In the genomic region with DNA sequence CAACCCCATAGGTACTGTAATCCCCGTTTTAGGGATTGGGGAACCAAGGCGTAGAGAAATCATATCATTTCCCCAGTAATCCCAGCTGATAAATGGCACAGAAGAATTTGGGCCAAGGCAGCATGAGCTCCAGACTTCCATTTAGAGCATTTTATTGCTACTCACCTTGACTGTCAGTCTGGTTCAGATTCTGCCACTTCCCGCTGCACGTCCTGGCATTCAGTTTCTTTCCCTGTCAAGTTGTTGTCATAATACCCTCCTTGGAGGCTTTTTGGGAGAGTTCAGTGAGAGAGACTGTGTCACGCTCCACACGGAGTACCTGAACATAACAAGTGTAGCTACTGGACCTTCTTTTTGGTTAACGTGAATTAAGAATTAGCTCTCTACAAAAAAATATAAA, we compare ENCODE assay signal across 33 cellular contexts. TPM values are rescaled to one million over a fixed set of nuclear protein-coding genes. Genes with fewer than 3 reads are reported as not detected.
"Had no signal": no experiment of that assay in that cellular context is flagged by ENCODE, and none has a peak within 500 bp of the region (broad histone marks: within the 10 kb centered on the region; RNA-seq: fewer than 3 reads in every experiment).

No MANE protein-coding gene starts in this region.

- DNase-seq: activated CD4-positive, alpha-beta memory T cell treated with anti-CD3 and anti-CD28 coated beads for 36 hours; activated CD4-positive, alpha-beta T cell treated with anti-CD3 and anti-CD28 coated beads for 36 hours; activated CD4-positive, alpha-beta T cell treated with anti-CD3 and anti-CD28 coated beads, Interleukin-2, amount 10 ng/mL, durations not matched to agents 24 days and 14 days; activated CD4-positive, CD25-positive, alpha-beta regulatory T cell; activated CD4-positive, CD25-positive, alpha-beta regulatory T cell treated with anti-CD3 and anti-CD28 coated beads, Interleukin-2, amount 50 U/mL, for 72 hours; activated CD8-positive, alpha-beta memory T cell treated with anti-CD3 and anti-CD28 coated beads, Interleukin-2, amount 10 ng/mL, durations not matched to agents 7 days and 5 days; activated CD8-positive, alpha-beta memory T cell treated with anti-CD3 and anti-CD28 coated beads, Interleukin-2, amount 50 U/mL, for 4 hours; activated CD8-positive, alpha-beta T cell treated with anti-CD3 and anti-CD28 coated beads, Interleukin-2, amount 10 ng/mL, durations not matched to agents 7 days and 5 days; activated effector memory CD4-positive, alpha-beta T cell treated with anti-CD3 and anti-CD28 coated beads, Interleukin-2, amount 50 U/mL, for 16 hours; activated naive CD4-positive, alpha-beta T cell treated with anti-CD3 and anti-CD28 coated beads for 36 hours; activated T-cell treated with anti-CD3 and anti-CD28 coated beads, Interleukin-2, amount 50 U/mL, for 1 hour; activated T-cell treated with anti-CD3 and anti-CD28 coated beads, Interleukin-2, amount 50 U/mL, for 48 hours; amniotic stem cell; anterior cingulate cortex; brain microvascular endothelial cell; central memory CD4-positive, alpha-beta T cell; cerebellar nuclear complex; colonic mucosa; dorsolateral prefrontal cortex; effector memory CD4-positive, alpha-beta T cell; erythroblast; foreskin keratinocyte; gastrocnemius medialis; glutamatergic neuron; T-helper 2 cell had no signal

- H3K27me3 Mint-ChIP-seq: activated CD4-positive, alpha-beta memory T cell treated with anti-CD3 and anti-CD28 coated beads for 36 hours; activated CD4-positive, alpha-beta T cell treated with anti-CD3 and anti-CD28 coated beads for 36 hours; activated CD4-positive, alpha-beta T cell treated with anti-CD3 and anti-CD28 coated beads, Interleukin-2, amount 10 ng/mL, durations not matched to agents 24 days and 14 days; activated CD8-positive, alpha-beta memory T cell treated with anti-CD3 and anti-CD28 coated beads, Interleukin-2, amount 10 ng/mL, durations not matched to agents 7 days and 5 days; activated naive CD8-positive, alpha-beta T cell; dendritic cell treated with granulocyte-macrophage colony-stimulating factor and Interleukin-4, amounts not matched to agents 40 ng/mL and 50 ng/mL, for 4 days had no signal

- H3K36me3 ChIP-seq: brain microvascular endothelial cell, gastrocnemius medialis had no signal

- ATAC-seq: activated CD4-positive, alpha-beta T cell treated with anti-CD3 and anti-CD28 coated beads for 36 hours; activated CD8-positive, alpha-beta memory T cell treated with anti-CD3 and anti-CD28 coated beads, Interleukin-2, amount 10 ng/mL, durations not matched to agents 7 days and 5 days; activated CD8-positive, alpha-beta T cell treated with anti-CD3 and anti-CD28 coated beads, Interleukin-2, amount 10 ng/mL, durations not matched to agents 7 days and 5 days; foreskin keratinocyte; gastrocnemius medialis had no signal

- H3K4me1 ChIP-seq: colonic mucosa, foreskin keratinocyte had no signal

- H3K27me3 ChIP-seq: brain microvascular endothelial cell, colonic mucosa, dorsolateral prefrontal cortex, esophagus muscularis mucosa, foreskin keratinocyte, gastrocnemius medialis had no signal

- H3K9me3 Mint-ChIP-seq: activated CD4-positive, alpha-beta memory T cell treated with anti-CD3 and anti-CD28 coated beads for 36 hours; activated CD4-positive, alpha-beta T cell treated with anti-CD3 and anti-CD28 coated beads, Interleukin-2, amount 10 ng/mL, durations not matched to agents 24 days and 14 days; activated naive CD4-positive, alpha-beta T cell treated with anti-CD3 and anti-CD28 coated beads for 36 hours; activated T-helper 1 cell treated with anti-CD3 and anti-CD28 coated beads, Interleukin-12 subunit alpha, Interleukin-12 subunit beta, Interleukin-2, Interleukin-4 antibody, amounts not matched to agents 30 ng/mL and 10 ng/mL and 1 ng/mL, durations not matched to agents 14 hours and 24 hours and 36 hours; activated T-helper 2 cell treated with anti-CD3 and anti-CD28 coated beads, Interferon-gamma antibody, Interleukin-2, Interleukin-4, amounts not matched to agents 10 μg/mL and 5 μg/mL and 100 μg/mL, durations not matched to agents 14 hours and 24 hours and 36 hours; dendritic cell treated with granulocyte-macrophage colony-stimulating factor and Interleukin-4, amounts not matched to agents 40 ng/mL and 50 ng/mL, for 4 days had no signal

- H3K4me3 ChIP-seq: colonic mucosa, dorsolateral prefrontal cortex, esophagus muscularis mucosa, gastrocnemius medialis had no signal

- H3K9me3 ChIP-seq: colonic mucosa, esophagus muscularis mucosa, gastrocnemius medialis had no signal

- H3K27ac ChIP-seq: brain microvascular endothelial cell, colonic mucosa, dorsolateral prefrontal cortex, esophagus muscularis mucosa, foreskin keratinocyte had no signal

- H3K4me1 Mint-ChIP-seq: activated CD4-positive, alpha-beta T cell treated with anti-CD3 and anti-CD28 coated beads for 36 hours; activated CD8-positive, alpha-beta memory T cell treated with anti-CD3 and anti-CD28 coated beads, Interleukin-2, amount 10 ng/mL, durations not matched to agents 7 days and 5 days had no signal

- H3K4me3 Mint-ChIP-seq: activated CD4-positive, alpha-beta memory T cell treated with anti-CD3 and anti-CD28 coated beads for 36 hours; activated CD4-positive, alpha-beta T cell treated with anti-CD3 and anti-CD28 coated beads for 36 hours; activated CD4-positive, alpha-beta T cell treated with anti-CD3 and anti-CD28 coated beads, Interleukin-2, amount 10 ng/mL, durations not matched to agents 24 days and 14 days; activated CD8-positive, alpha-beta memory T cell treated with anti-CD3 and anti-CD28 coated beads, Interleukin-2, amount 10 ng/mL, durations not matched to agents 7 days and 5 days; activated CD8-positive, alpha-beta T cell treated with anti-CD3 and anti-CD28 coated beads, Interleukin-2, amount 10 ng/mL, durations not matched to agents 7 days and 5 days; activated naive CD4-positive, alpha-beta T cell treated with anti-CD3 and anti-CD28 coated beads for 36 hours; activated naive CD8-positive, alpha-beta T cell; activated T-helper 1 cell treated with anti-CD3 and anti-CD28 coated beads, Interleukin-12 subunit alpha, Interleukin-12 subunit beta, Interleukin-2, Interleukin-4 antibody, amounts not matched to agents 30 ng/mL and 10 ng/mL and 1 ng/mL, durations not matched to agents 14 hours and 24 hours and 36 hours; dendritic cell treated with granulocyte-macrophage colony-stimulating factor and Interleukin-4, amounts not matched to agents 40 ng/mL and 50 ng/mL, for 4 days had no signal

- H3K27ac Mint-ChIP-seq: activated CD4-positive, alpha-beta memory T cell treated with anti-CD3 and anti-CD28 coated beads for 36 hours; activated CD8-positive, alpha-beta memory T cell treated with anti-CD3 and anti-CD28 coated beads, Interleukin-2, amount 10 ng/mL, durations not matched to agents 7 days and 5 days; activated T-helper 1 cell treated with anti-CD3 and anti-CD28 coated beads, Interleukin-12 subunit alpha, Interleukin-12 subunit beta, Interleukin-2, Interleukin-4 antibody, amounts not matched to agents 30 ng/mL and 10 ng/mL and 1 ng/mL, durations not matched to agents 14 hours and 24 hours and 36 hours; activated T-helper 2 cell treated with anti-CD3 and anti-CD28 coated beads, Interferon-gamma antibody, Interleukin-2, Interleukin-4, amounts not matched to agents 10 μg/mL and 5 μg/mL and 100 μg/mL, durations not matched to agents 14 hours and 24 hours and 36 hours; dendritic cell treated with granulocyte-macrophage colony-stimulating factor and Interleukin-4, amounts not matched to agents 40 ng/mL and 50 ng/mL, for 4 days had no signal

RNA-seq across cellular contexts. Expression of a gene that starts 7.5 kb away (rescaled TPM):
- total RNA-seq: activated CD4-positive, alpha-beta memory T cell treated with anti-CD3 and anti-CD28 coated beads for 36 hours; activated CD4-positive, alpha-beta T cell treated with anti-CD3 and anti-CD28 coated beads for 36 hours; activated CD4-positive, alpha-beta T cell treated with anti-CD3 and anti-CD28 coated beads, Interleukin-2, amount 10 ng/mL, durations not matched to agents 24 days and 14 days; activated CD8-positive, alpha-beta memory T cell treated with anti-CD3 and anti-CD28 coated beads for 36 hours; activated CD8-positive, alpha-beta memory T cell treated with anti-CD3 and anti-CD28 coated beads, Interleukin-2, amount 10 ng/mL, durations not matched to agents 7 days and 5 days; activated CD8-positive, alpha-beta T cell treated with anti-CD3 and anti-CD28 coated beads, Interleukin-2, amount 10 ng/mL, durations not matched to agents 7 days and 5 days; activated naive CD4-positive, alpha-beta T cell treated with anti-CD3 and anti-CD28 coated beads for 36 hours; activated T-helper 1 cell treated with anti-CD3 and anti-CD28 coated beads, Interleukin-12 subunit alpha, Interleukin-12 subunit beta, Interleukin-2, Interleukin-4 antibody, amounts not matched to agents 30 ng/mL and 10 ng/mL and 1 ng/mL, durations not matched to agents 14 hours and 24 hours and 36 hours; activated T-helper 2 cell treated with anti-CD3 and anti-CD28 coated beads, Interferon-gamma antibody, Interleukin-2, Interleukin-4, amounts not matched to agents 10 μg/mL and 5 μg/mL and 100 μg/mL, durations not matched to agents 14 hours and 24 hours and 36 hours; astrocyte; foreskin keratinocyte; T-helper 1 cell treated with Interleukin-12 subunit alpha and Interleukin-12 subunit beta and Interleukin-4 antibody, amounts not matched to agents 30 ng/mL and 1 ng/mL, for 36 hours had no signal
- polyA plus RNA-seq: foreskin keratinocyte had no signal
